22 cellular contexts compared by ENCODE assay signal in genomic region chr2:42965910-42966309, GRCh38.
A peak's percentile ranks its signal among the peaks of the same experiment; 100 is the strongest.
DNase-seq lines count a peak whose midpoint lies in the region; ATAC-seq, FAIRE-seq and TF ChIP-seq lines count a peak whose summit lies in the region.
"Had no signal": no experiment of that assay in that cellular context is flagged by ENCODE, and none has a peak within 500 bp of the region (broad histone marks: within the 10 kb centered on the region; RNA-seq: fewer than 3 reads in every experiment).

No MANE protein-coding gene starts in this region.

- H3T11ph ChIP-seq in H9 (ENCODE audit: low read length) = no peak overlapping the region

- TF ChIP-seq RAD21 in H1 (IDR thresholded peaks at IDR 0.05 in 1 of 2, conservative IDR thresholded peaks at IDR 0.05 in 1 of 2; ENCODE audit: low read depth in 2 of 2, low read length in 2 of 2) = no peak

- H3K4ac ChIP-seq in H1 (replicated peaks; ENCODE audit: insufficient read length, low read depth, low read length) (no peak overlapping the region), neuronal stem cell (ENCODE audit: low read length) (no peak overlapping the region), H9 (ENCODE audit: low read depth, low read length) (no peak overlapping the region)

- H3K27ac ChIP-seq in RWPE1 = peak overlapping the region; percentile 9; the same call in 1 of the 2 replicates
- no peak overlapping the region for H3K27ac ChIP-seq in H1 (ENCODE audit: low read depth, low read length)
- H3K27ac ChIP-seq in neuronal stem cell (replicated peaks; ENCODE audit: low read length) = no peak overlapping the region
- H3K27ac ChIP-seq in smooth muscle cell (ENCODE audit: low read depth) = no peak overlapping the region
- H3K27ac ChIP-seq in H9 (ENCODE audit: insufficient read length, low read depth, low read length) = no peak overlapping the region
- H3K27ac ChIP-seq: A549 had no signal

- H3K9me3 ChIP-seq in H1 (ENCODE audit: insufficient read depth in 2 of 2, low read depth in 1 of 2, low read length in 1 of 2) (no peaks in the 10 kb centered on the region), neuronal stem cell (replicated peaks in 1 of 2; ENCODE audit: control insufficient read depth in 2 of 2, insufficient read depth in 1 of 2, low read depth in 1 of 2, low read length in 2 of 2) (peaks cover 0 to 1% of the 10 kb centered on the region in 2 donors), smooth muscle cell (replicated peaks; ENCODE audit: low read depth) (no peaks in the 10 kb centered on the region), H9 (ENCODE audit: control insufficient read depth, low read depth, low read length) (no peaks in the 10 kb centered on the region)
- H3K9me3 ChIP-seq: A549, BE2C had no signal

- peaks cover under 1% of the 10 kb centered on the region for H3K9me3 Mint-ChIP-seq in type B pancreatic cell
- H3K9me3 Mint-ChIP-seq in H9 = no peaks in the 10 kb centered on the region
- H3K9me3 Mint-ChIP-seq: CD8-positive, alpha-beta T cell had no signal

- POLR2A ChIA-PET in RWPE1 (lab: Yijun Ruan, JAX; ENCODE audit: low non-redundant PET) (no interaction called here), H1 (lab: Charles Lee; ENCODE audit: partially characterized antibody) (no interaction called here)

- H3K79me1 ChIP-seq in H1 (ENCODE audit: low read depth, low read length) = no peaks in the 10 kb centered on the region
- H3K79me1 ChIP-seq in neuronal stem cell (ENCODE audit: low read depth, low read length) = no peaks in the 10 kb centered on the region
- no peaks in the 10 kb centered on the region for H3K79me1 ChIP-seq in H9 (ENCODE audit: insufficient read depth, low read depth, low read length, poor library complexity, severe bottlenecking)

- H3K4me3 Mint-ChIP-seq in type B pancreatic cell (no peak overlapping the region), H9 (no peak overlapping the region)
- H3K4me3 Mint-ChIP-seq: CD14-positive monocyte; CD8-positive, alpha-beta T cell had no signal

- peaks cover 52% of the 10 kb centered on the region for H3K4me1 Mint-ChIP-seq in type B pancreatic cell (ENCODE audit: unreplicated experiment)
- H3K4me1 Mint-ChIP-seq in H9 = peaks cover 21 to 25% of the 10 kb centered on the region in 2 experiments

- no peak overlapping the region for H3K23ac ChIP-seq in H1 (ENCODE audit: insufficient read length)
- no peak overlapping the region for H3K23ac ChIP-seq in neuronal stem cell (ENCODE audit: low read depth, low read length, poor library complexity)
- H3K23ac ChIP-seq in H9 (ENCODE audit: insufficient read length, low read depth, low read length) = no peak overlapping the region

- H3K27ac Mint-ChIP-seq in type B pancreatic cell (peak overlapping the region; percentile 16), H9 (no peak overlapping the region)
- H3K27ac Mint-ChIP-seq: CD8-positive, alpha-beta T cell had no signal

- no peak for TF ChIP-seq POLR2A in H1 (IDR thresholded peaks at IDR 0.05; ENCODE audit: control extremely low read depth in 1 of 2, low read depth in 2 of 2, low read length in 2 of 2)

- H3K79me2 ChIP-seq in H1 (ENCODE audit: control insufficient read depth in 1 of 2, insufficient read depth in 2 of 2, low read length in 2 of 2) (no peaks in the 10 kb centered on the region), smooth muscle cell (ENCODE audit: low read depth) (no peaks in the 10 kb centered on the region), H9 (ENCODE audit: insufficient read depth, low read length) (no peaks in the 10 kb centered on the region)

- H3K4me2 ChIP-seq in H1 (ENCODE audit: insufficient read depth in 1 of 2, low read depth in 2 of 2, low read length in 2 of 2) = no peak overlapping the region
- no peak overlapping the region for H3K4me2 ChIP-seq in neuronal stem cell (ENCODE audit: insufficient read depth, low read length, poor library complexity, severe bottlenecking)
- H3K4me2 ChIP-seq in smooth muscle cell = no peak overlapping the region
- no peak overlapping the region for H3K4me2 ChIP-seq in H9 (ENCODE audit: insufficient read depth, insufficient read length, low read length)
- H3K4me2 ChIP-seq: A549 had no signal

- H3K27me3 Mint-ChIP-seq in type B pancreatic cell (peaks cover 3% of the 10 kb centered on the region), H9 (ENCODE audit: low read depth) (peaks cover 2% of the 10 kb centered on the region)

- H4K91ac ChIP-seq in H1 (replicated peaks; ENCODE audit: insufficient read length, low read length) (no peak overlapping the region), neuronal stem cell (ENCODE audit: low read depth, low read length, poor library complexity) (no peak overlapping the region), H9 (ENCODE audit: insufficient read length, low read depth, low read length) (no peak overlapping the region)

- H2BK12ac ChIP-seq in H1 (ENCODE audit: low read depth, low read length) = no peak overlapping the region
- no peak overlapping the region for H2BK12ac ChIP-seq in neuronal stem cell (ENCODE audit: low read length)
- no peak overlapping the region for H2BK12ac ChIP-seq in H9 (ENCODE audit: insufficient read length, low read depth, low read length)

- no peak for TF ChIP-seq EP300 in H1 (IDR thresholded peaks at IDR 0.05; ENCODE audit: borderline replicate concordance in 1 of 2, low read depth in 2 of 2, low read length in 2 of 2)

- no peak overlapping the region for H3K56ac ChIP-seq in H1 (replicated peaks; ENCODE audit: insufficient read length, low read depth, low read length)
- H3K56ac ChIP-seq in H9 (ENCODE audit: insufficient read length, low read depth, low read length) = no peak overlapping the region

- no peak for FAIRE-seq in H1 (lab: Jason Lieb, UNC)
- FAIRE-seq: A549, D721Med, G401.6, GM12891, HTR-8/SVneo had no signal

- H3K36me3 ChIP-seq in H1 (ENCODE audit: control insufficient read depth in 2 of 4, insufficient read depth in 4 of 4, low read length in 3 of 4) (no peaks in the 10 kb centered on the region), neuronal stem cell (replicated peaks in 1 of 2; ENCODE audit: control insufficient read depth in 2 of 2, insufficient read depth in 2 of 2, low read length in 2 of 2) (no peaks in the 10 kb centered on the region), smooth muscle cell (ENCODE audit: low read depth) (no peaks in the 10 kb centered on the region)
- H3K36me3 ChIP-seq: BE2C had no signal

- H4K5ac ChIP-seq in H1 (ENCODE audit: insufficient read length, low read depth, low read length) (no peak overlapping the region), H9 (ENCODE audit: insufficient read length, low read depth, low read length) (no peak overlapping the region)

- H4K8ac ChIP-seq in H1 (ENCODE audit: extremely low read depth, insufficient read depth, low read length) = no peak overlapping the region; the same call in 1 of the 2 replicates
- H4K8ac ChIP-seq in neuronal stem cell (ENCODE audit: low read depth, low read length) = no peak overlapping the region
- H4K8ac ChIP-seq in H9 (replicated peaks; ENCODE audit: insufficient read length, low read depth, low read length) = no peak overlapping the region

- no peak for DNase-seq in RWPE1 (ENCODE audit: low spot score)
- no peak for DNase-seq in H1 (ENCODE audit: low read depth in 1 of 2, low spot score in 2 of 2)
- no peak for DNase-seq in neuronal stem cell (ENCODE audit: low spot score)
- no peak for DNase-seq in type B pancreatic cell (ENCODE audit: extremely low spot score, unreplicated experiment)
- DNase-seq in smooth muscle cell (lab: John Stamatoyannopoulos, UW; ENCODE audit: unreplicated experiment) = no peak
- no peak for DNase-seq in H9
- DNase-seq: BE2C; CD8-positive, alpha-beta T cell; COR-L47; DMS153; DMS79 treated with DMSO at 0.1 percent for 48 hours; EL; H7; KBM-7 had no signal

- H3K9ac ChIP-seq in H1 (replicated peaks in 1 of 4; ENCODE audit: extremely low read depth in 1 of 4, low read depth in 3 of 4, low read length in 3 of 4) (no peak overlapping the region), neuronal stem cell (ENCODE audit: low read depth, low read length, poor library complexity) (peak overlapping the region; percentile 40), smooth muscle cell (ENCODE audit: low read depth) (no peak overlapping the region), H9 (ENCODE audit: extremely low read depth, insufficient read length, low read length) (no peak overlapping the region)

- H2AK5ac ChIP-seq in H1 (ENCODE audit: low read depth, low read length) (peak overlapping the region; percentile 75; the same call in 1 of the 2 replicates), neuronal stem cell (ENCODE audit: low read depth, low read length) (no peak overlapping the region), H9 (ENCODE audit: insufficient read length, low read length) (no peak overlapping the region)

- peaks cover 2 to 14% (median 8%) of the 10 kb centered on the region in 4 experiments for H3K4me1 ChIP-seq in H1 (replicated peaks in 1 of 4; ENCODE audit: control insufficient read depth in 3 of 4, insufficient read depth in 4 of 4, low read length in 3 of 4)
- H3K4me1 ChIP-seq in neuronal stem cell (ENCODE audit: control insufficient read depth in 2 of 2, insufficient read depth in 1 of 2, low read depth in 1 of 2, low read length in 2 of 2) = peaks cover 17 to 18% of the 10 kb centered on the region in 2 donors
- H3K4me1 ChIP-seq in smooth muscle cell (ENCODE audit: low read depth) = peaks cover 8% of the 10 kb centered on the region
- 0 out of 2 replicates have a peak, but pooled peaks cover 2% of the 10 kb centered on the region for H3K4me1 ChIP-seq in H9 (ENCODE audit: insufficient read depth, low read length)

- CTCF ChIA-PET in RWPE1 (lab: Yijun Ruan, JAX) (interaction anchor here (0.9 kb wide), 1 partner anchor 12 kb away, joined by 7 read pairs; no protein-coding TSS in a partner anchor), H1 (lab: Charles Lee; ENCODE audit: partially characterized antibody) (interaction anchor here (0.5 to 4.9 kb wide), 5 partner anchors 9 to 107 kb away, joined by 3 to 40 read pairs (median 3); no protein-coding TSS in a partner anchor)

- TF ChIP-seq CTCF in RWPE1 (conservative IDR thresholded peaks at IDR 0.05; ENCODE audit: low read depth) = no peak
- TF ChIP-seq CTCF in H1 (IDR thresholded peaks at IDR 0.05; ENCODE audit: control extremely low read depth in 1 of 3, insufficient read depth in 1 of 3, low read depth in 1 of 3, low read length in 3 of 3) = no peak
- no peak for TF ChIP-seq CTCF in type B pancreatic cell (conservative IDR thresholded peaks at IDR 0.05)
- TF ChIP-seq CTCF in smooth muscle cell (IDR thresholded peaks at IDR 0.05; ENCODE audit: borderline replicate concordance, insufficient read depth, poor library complexity, severe bottlenecking) = no peak
- TF ChIP-seq CTCF in H9 (conservative IDR thresholded peaks at IDR 0.05) = no peak

- H3F3A ChIP-seq in smooth muscle cell (ENCODE audit: low read depth) = no peaks in the 10 kb centered on the region

- H2BK5ac ChIP-seq in H1 (ENCODE audit: low read depth, low read length) (no peak overlapping the region), neuronal stem cell (ENCODE audit: low read length) (no peak overlapping the region), H9 (ENCODE audit: insufficient read length, low read length) (no peak overlapping the region)

- H3K36me3 Mint-ChIP-seq in type B pancreatic cell (no peaks in the 10 kb centered on the region), H9 (ENCODE audit: insufficient read depth in 1 of 3, low read depth in 3 of 3) (no peaks in the 10 kb centered on the region)
- H3K36me3 Mint-ChIP-seq: CD8-positive, alpha-beta T cell had no signal

- H3K23me2 ChIP-seq in H1 (ENCODE audit: low read depth, low read length) (no peaks in the 10 kb centered on the region), H9 (ENCODE audit: insufficient read length, low read depth, low read length, poor library complexity, severe bottlenecking) (no peaks in the 10 kb centered on the region)

- no peak overlapping the region for H2BK120ac ChIP-seq in H1 (replicated peaks; ENCODE audit: low read depth, low read length)
- H2BK120ac ChIP-seq in neuronal stem cell (ENCODE audit: low read depth, low read length) = no peak overlapping the region
- H2BK120ac ChIP-seq in H9 (ENCODE audit: low read depth, low read length, poor library complexity, severe bottlenecking) = no peak overlapping the region

- WGBS in H1 (ENCODE audit: extremely low coverage in 1 of 2, insufficient coverage in 1 of 2, insufficient read length in 1 of 2, insufficient replicate concordance in 2 of 2, low coverage in 1 of 2, low lambda C conversion rate in 2 of 2, missing lambda C conversion rate in 1 of 2), 2 experiments = 83% methylated on average over 5 of the region's 5 CpGs; no CpG with 5 or more reads in 1 of the 2 experiments
- WGBS in neuronal stem cell (ENCODE audit: extremely low coverage in 2 of 2, insufficient read length in 2 of 2, insufficient replicate concordance in 1 of 2), 2 donors = no CpG with 5 or more reads among the region's 5 CpGs
- WGBS in smooth muscle cell (ENCODE audit: low lambda C conversion rate) = 98% methylated on average over 5 of the region's 5 CpGs
- no CpG with 5 or more reads among the region's 5 CpGs for WGBS in H9 (ENCODE audit: extremely low coverage, insufficient read length, low lambda C conversion rate)

- H3K27me3 ChIP-seq in H1 (replicated peaks in 1 of 4; ENCODE audit: control insufficient read depth in 3 of 4, extremely low read depth in 1 of 4, insufficient read depth in 3 of 4, low read length in 3 of 4) (peaks cover 0 to 3% (median under 1%) of the 10 kb centered on the region in 4 experiments; a peak in 1 of 7 replicates), neuronal stem cell (ENCODE audit: control insufficient read depth in 3 of 3, insufficient read depth in 3 of 3, low read depth in 1 of 3, low read length in 3 of 3) (peaks cover 0 to 8% (median 0%) of the 10 kb centered on the region in 3 experiments), smooth muscle cell (ENCODE audit: low read depth) (no peaks in the 10 kb centered on the region), H9 (ENCODE audit: insufficient read depth, low read length) (no peaks in the 10 kb centered on the region)
- H3K27me3 ChIP-seq: BE2C had no signal

- no peak overlapping the region for H3K14ac ChIP-seq in H1 (ENCODE audit: insufficient read length)
- no peak overlapping the region for H3K14ac ChIP-seq in neuronal stem cell (ENCODE audit: low read length)
- H3K14ac ChIP-seq in H9 (ENCODE audit: insufficient read depth, low read length) = no peak overlapping the region

- H2AFZ ChIP-seq in H1 (ENCODE audit: low read length) = no peak overlapping the region
- H2AFZ ChIP-seq in neuronal stem cell (ENCODE audit: low read length) = no peak overlapping the region
- H2AFZ ChIP-seq in smooth muscle cell (ENCODE audit: low read depth) = no peak overlapping the region
- H2AFZ ChIP-seq in H9 (ENCODE audit: low read length) = no peak overlapping the region

- H4K20me1 ChIP-seq in H1 (replicated peaks in 1 of 2; ENCODE audit: control insufficient read depth in 1 of 2, insufficient read depth in 2 of 2, low read length in 2 of 2) = no peaks in the 10 kb centered on the region
- no peaks in the 10 kb centered on the region for H4K20me1 ChIP-seq in smooth muscle cell (ENCODE audit: low read depth)
- H4K20me1 ChIP-seq in H9 (ENCODE audit: control insufficient read depth, insufficient read depth, insufficient read length) = no peaks in the 10 kb centered on the region

- H3K4me3 ChIP-seq in H1 (ENCODE audit: extremely low read depth in 1 of 4, insufficient read depth in 2 of 4, low read depth in 3 of 4, low read length in 4 of 4) = no peak overlapping the region
- no peak overlapping the region for H3K4me3 ChIP-seq in neuronal stem cell (ENCODE audit: low read length in 2 of 2)
- no peak overlapping the region for H3K4me3 ChIP-seq in smooth muscle cell
- H3K4me3 ChIP-seq: A549 had no signal

- H3K18ac ChIP-seq in H1 (ENCODE audit: extremely low read depth, low read length) (no peak overlapping the region), neuronal stem cell (ENCODE audit: low read length) (peak overlapping the region; percentile 36), H9 (ENCODE audit: insufficient read length, low read depth, low read length) (no peak overlapping the region)

- H2BK15ac ChIP-seq in H1 (ENCODE audit: low read length) = no peak overlapping the region
- H2BK15ac ChIP-seq in neuronal stem cell (ENCODE audit: low read length) = no peak overlapping the region
- no peak overlapping the region for H2BK15ac ChIP-seq in H9 (ENCODE audit: low read depth, low read length)

- ATAC-seq in GM21576 (IDR thresholded peaks at IDR 0.05; ENCODE audit: unreplicated experiment) (no peak), GM21381 (IDR thresholded peaks at IDR 0.05; ENCODE audit: unreplicated experiment) (no peak)
- ATAC-seq: A549; CD8-positive, alpha-beta T cell had no signal

- H2BK20ac ChIP-seq in H1 (ENCODE audit: low read length) = no peak overlapping the region
- H2BK20ac ChIP-seq in H9 (ENCODE audit: low read depth, low read length, poor library complexity, severe bottlenecking) = no peak overlapping the region
